ENCODE assay signal across 26 cellular contexts in genomic region chr3:106758459-106758858, GRCh38.
"Had no signal": no experiment of that assay in that cellular context is flagged by ENCODE, and none has a peak within 500 bp of the region (broad histone marks: within the 10 kb centered on the region; RNA-seq: fewer than 3 reads in every experiment).

No MANE protein-coding gene starts in this region.

- H3K4me2 ChIP-seq: neural progenitor cell had no signal

- H3K9ac ChIP-seq: neural progenitor cell had no signal

- DNase-seq: activated CD4-positive, alpha-beta memory T cell treated with anti-CD3 and anti-CD28 coated beads for 36 hours; activated CD4-positive, alpha-beta T cell treated with anti-CD3 and anti-CD28 coated beads, Interleukin-2, amount 10 ng/mL, durations not matched to agents 24 days and 14 days; activated CD8-positive, alpha-beta memory T cell treated with anti-CD3 and anti-CD28 coated beads, Interleukin-2, amount 50 U/mL, for 48 hours; activated gamma-delta T cell; activated naive CD4-positive, alpha-beta T cell treated with anti-CD3 and anti-CD28 coated beads, Interleukin-2, amount 50 U/mL, for 16 hours; activated T-cell treated with anti-CD3 and anti-CD28 coated beads, Interleukin-2, amount 50 U/mL, for 24 hours; amygdala; central memory CD4-positive, alpha-beta T cell; foreskin melanocyte; left lung; lower lobe of right lung; mesendoderm; natural killer cell; occipital lobe; spleen; stimulated activated CD4-positive, alpha-beta T cell treated with anti-CD3 and anti-CD28 coated beads, Interleukin-2, amount 100 ng/mL, for 48 hours; stimulated activated naive CD4-positive, alpha-beta T cell treated with Interleukin-2 at 50 U/mL for 16 hours; T-helper 9 cell; transverse colon; WERI-Rb-1 had no signal

- H3K27ac ChIP-seq: left lung, lower lobe of right lung, neural progenitor cell, right atrium auricular region, spleen, transverse colon, WERI-Rb-1 had no signal

- H2AFZ ChIP-seq: neural progenitor cell had no signal

- H3K4me3 ChIP-seq: left lung, lower lobe of right lung, neural progenitor cell, right atrium auricular region, spleen, transverse colon had no signal

- H3K4me1 ChIP-seq: left lung, lower lobe of right lung, neural progenitor cell, right atrium auricular region, spleen, transverse colon had no signal

- FAIRE-seq: endothelial cell of umbilical vein, islet of Langerhans had no signal

- H3K27me3 ChIP-seq: left lung, neural progenitor cell, right atrium auricular region, spleen, transverse colon had no signal

- H3K36me3 ChIP-seq: left lung, lower lobe of right lung, neural progenitor cell, right atrium auricular region, spleen, transverse colon, WERI-Rb-1 had no signal

- ATAC-seq: activated CD4-positive, CD25-positive, alpha-beta regulatory T cell treated with anti-CD3 and anti-CD28 coated beads, Interleukin-2, amount 50 U/mL, for 24 hours; esophagus mucosa; left lung; lower lobe of right lung; natural killer cell had no signal
